In the genomic region with DNA sequence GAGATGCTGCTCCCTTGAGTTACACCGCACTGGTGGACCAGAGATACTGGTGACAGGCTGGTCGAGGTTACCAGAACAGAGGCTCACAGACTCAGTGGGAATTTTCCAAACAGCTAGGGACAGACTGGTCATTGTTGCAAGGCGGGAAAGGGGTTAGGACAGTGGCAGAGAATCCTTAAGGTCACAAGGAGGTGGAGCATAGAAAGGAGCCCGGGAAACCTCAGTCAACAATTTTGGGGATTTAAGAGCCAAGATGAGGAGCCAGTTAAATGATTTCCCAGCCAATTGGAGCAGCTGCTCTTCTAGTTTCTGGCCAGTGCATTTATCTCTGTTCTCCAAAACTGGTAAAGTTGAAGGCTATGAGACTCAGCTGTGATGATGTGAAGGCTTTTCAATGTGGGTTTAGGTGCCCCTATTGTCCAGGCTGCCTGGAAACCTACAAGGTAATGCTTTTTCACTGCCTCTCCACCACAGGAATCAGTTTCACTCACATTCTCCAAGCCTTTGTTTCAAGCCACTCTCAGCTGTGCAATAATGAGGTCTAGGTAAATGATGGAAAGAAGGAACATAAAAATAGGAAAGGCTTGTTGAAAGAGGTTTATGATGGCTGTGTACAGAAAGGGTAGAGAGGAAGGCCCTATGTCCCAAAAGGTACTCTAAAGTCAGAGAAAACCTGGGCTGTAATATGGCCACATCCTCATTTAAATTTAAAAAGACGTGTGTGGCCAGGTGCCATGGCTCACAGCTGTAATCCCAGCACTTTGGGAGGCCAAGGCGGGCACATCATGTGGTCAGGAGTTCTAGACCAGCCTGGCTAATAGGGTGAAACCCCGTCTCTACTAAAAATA, we compare ENCODE assay signal across 3 cellular contexts.
TF ChIP-seq lines count a peak whose summit lies in the region.

No MANE protein-coding gene starts in this region.

TF ChIP-seq in SK-N-SH, 30 proteins besides CTCF, POLR2A, EP300 and RAD21:
- no peak for TF ChIP-seq CHD2 (IDR thresholded peaks at IDR 0.05; ENCODE audit: low read length, partially characterized antibody)
- TF ChIP-seq RFX5 (IDR thresholded peaks at IDR 0.05; ENCODE audit: low read length) = no peak
- no peak for TF ChIP-seq ELF1 (IDR thresholded peaks at IDR 0.05)
- 0 out of 2 replicates have a peak, but pooled peaks have one; percentile 45 for TF ChIP-seq SIN3A (IDR thresholded peaks at IDR 0.05; ENCODE audit: borderline replicate concordance, low read depth, low read length)
- TF ChIP-seq MXI1 (IDR thresholded peaks at IDR 0.05; ENCODE audit: low read depth, low read length) = no peak
- no peak for TF ChIP-seq NRF1 (IDR thresholded peaks at IDR 0.05; ENCODE audit: low read depth, low read length)

TF ChIP-seq in SK-N-SH treated with all-trans-retinoic acid at 6 μM for 48 hours, 23 proteins besides CTCF, POLR2A, EP300 and RAD21:
- TF ChIP-seq BACH2 (CRISPR knock-in tag; IDR thresholded peaks at IDR 0.05; ENCODE audit: borderline replicate concordance) (no peak), ISL1 (CRISPR knock-in tag; IDR thresholded peaks at IDR 0.05) (no peak), ZNF8 (CRISPR knock-in tag; IDR thresholded peaks at IDR 0.05) (no peak), ZFP30 (CRISPR knock-in tag; IDR thresholded peaks at IDR 0.05) (no peak), ZFP3 (CRISPR knock-in tag; IDR thresholded peaks at IDR 0.05) (no peak), ZNF565 (CRISPR knock-in tag; conservative IDR thresholded peaks at IDR 0.05; ENCODE audit: low read depth) (no peak), ARNTL (CRISPR knock-in tag; IDR thresholded peaks at IDR 0.05; ENCODE audit: borderline replicate concordance, low read depth) (no peak), TOX (CRISPR knock-in tag; IDR thresholded peaks at IDR 0.05; ENCODE audit: borderline replicate concordance) (no peak), RARB (CRISPR knock-in tag; IDR thresholded peaks at IDR 0.05) (no peak), CSDC2 (CRISPR knock-in tag; IDR thresholded peaks at IDR 0.05) (no peak), ESRRG (CRISPR knock-in tag; IDR thresholded peaks at IDR 0.05) (no peak), SNAI2 (CRISPR knock-in tag; IDR thresholded peaks at IDR 0.05) (no peak), PPARA (CRISPR knock-in tag; IDR thresholded peaks at IDR 0.05; ENCODE audit: borderline replicate concordance) (no peak), ZNF70 (CRISPR knock-in tag; IDR thresholded peaks at IDR 0.05) (no peak), ZC3H10 (CRISPR knock-in tag; IDR thresholded peaks at IDR 0.05) (no peak)
- TF ChIP-seq, protein P1, sequence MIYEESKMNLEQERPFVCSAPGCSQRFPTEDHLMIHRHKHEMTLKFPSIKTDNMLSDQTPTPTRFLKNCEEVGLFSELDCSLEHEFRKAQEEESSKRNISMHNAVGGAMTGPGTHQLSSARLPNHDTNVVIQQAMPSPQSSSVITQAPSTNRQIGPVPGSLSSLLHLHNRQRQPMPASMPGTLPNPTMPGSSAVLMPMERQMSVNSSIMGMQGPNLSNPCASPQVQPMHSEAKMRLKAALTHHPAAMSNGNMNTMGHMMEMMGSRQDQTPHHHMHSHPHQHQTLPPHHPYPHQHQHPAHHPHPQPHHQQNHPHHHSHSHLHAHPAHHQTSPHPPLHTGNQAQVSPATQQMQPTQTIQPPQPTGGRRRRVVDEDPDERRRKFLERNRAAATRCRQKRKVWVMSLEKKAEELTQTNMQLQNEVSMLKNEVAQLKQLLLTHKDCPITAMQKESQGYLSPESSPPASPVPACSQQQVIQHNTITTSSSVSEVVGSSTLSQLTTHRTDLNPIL (CRISPR knock-in tag; IDR thresholded peaks at IDR 0.05; ENCODE audit: low read depth) = no peak
- TF ChIP-seq, protein P2, sequence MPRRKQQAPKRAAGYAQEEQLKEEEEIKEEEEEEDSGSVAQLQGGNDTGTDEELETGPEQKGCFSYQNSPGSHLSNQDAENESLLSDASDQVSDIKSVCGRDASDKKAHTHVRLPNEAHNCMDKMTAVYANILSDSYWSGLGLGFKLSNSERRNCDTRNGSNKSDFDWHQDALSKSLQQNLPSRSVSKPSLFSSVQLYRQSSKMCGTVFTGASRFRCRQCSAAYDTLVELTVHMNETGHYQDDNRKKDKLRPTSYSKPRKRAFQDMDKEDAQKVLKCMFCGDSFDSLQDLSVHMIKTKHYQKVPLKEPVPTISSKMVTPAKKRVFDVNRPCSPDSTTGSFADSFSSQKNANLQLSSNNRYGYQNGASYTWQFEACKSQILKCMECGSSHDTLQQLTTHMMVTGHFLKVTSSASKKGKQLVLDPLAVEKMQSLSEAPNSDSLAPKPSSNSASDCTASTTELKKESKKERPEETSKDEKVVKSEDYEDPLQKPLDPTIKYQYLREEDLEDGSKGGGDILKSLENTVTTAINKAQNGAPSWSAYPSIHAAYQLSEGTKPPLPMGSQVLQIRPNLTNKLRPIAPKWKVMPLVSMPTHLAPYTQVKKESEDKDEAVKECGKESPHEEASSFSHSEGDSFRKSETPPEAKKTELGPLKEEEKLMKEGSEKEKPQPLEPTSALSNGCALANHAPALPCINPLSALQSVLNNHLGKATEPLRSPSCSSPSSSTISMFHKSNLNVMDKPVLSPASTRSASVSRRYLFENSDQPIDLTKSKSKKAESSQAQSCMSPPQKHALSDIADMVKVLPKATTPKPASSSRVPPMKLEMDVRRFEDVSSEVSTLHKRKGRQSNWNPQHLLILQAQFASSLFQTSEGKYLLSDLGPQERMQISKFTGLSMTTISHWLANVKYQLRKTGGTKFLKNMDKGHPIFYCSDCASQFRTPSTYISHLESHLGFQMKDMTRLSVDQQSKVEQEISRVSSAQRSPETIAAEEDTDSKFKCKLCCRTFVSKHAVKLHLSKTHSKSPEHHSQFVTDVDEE (CRISPR knock-in tag; IDR thresholded peaks at IDR 0.05) = no peak
- TF ChIP-seq, protein P3, sequence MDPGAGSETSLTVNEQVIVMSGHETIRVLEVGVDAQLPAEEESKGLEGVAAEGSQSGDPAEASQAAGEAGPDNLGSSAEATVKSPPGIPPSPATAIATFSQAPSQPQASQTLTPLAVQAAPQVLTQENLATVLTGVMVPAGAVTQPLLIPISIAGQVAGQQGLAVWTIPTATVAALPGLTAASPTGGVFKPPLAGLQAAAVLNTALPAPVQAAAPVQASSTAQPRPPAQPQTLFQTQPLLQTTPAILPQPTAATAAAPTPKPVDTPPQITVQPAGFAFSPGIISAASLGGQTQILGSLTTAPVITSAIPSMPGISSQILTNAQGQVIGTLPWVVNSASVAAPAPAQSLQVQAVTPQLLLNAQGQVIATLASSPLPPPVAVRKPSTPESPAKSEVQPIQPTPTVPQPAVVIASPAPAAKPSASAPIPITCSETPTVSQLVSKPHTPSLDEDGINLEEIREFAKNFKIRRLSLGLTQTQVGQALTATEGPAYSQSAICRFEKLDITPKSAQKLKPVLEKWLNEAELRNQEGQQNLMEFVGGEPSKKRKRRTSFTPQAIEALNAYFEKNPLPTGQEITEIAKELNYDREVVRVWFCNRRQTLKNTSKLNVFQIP (CRISPR knock-in tag; IDR thresholded peaks at IDR 0.05; ENCODE audit: borderline replicate concordance, low read depth) = no peak

TF ChIP-seq in GM12878, 131 proteins besides CTCF, POLR2A, EP300 and RAD21:
- TF ChIP-seq WRNIP1 (IDR thresholded peaks at IDR 0.05; ENCODE audit: borderline replicate concordance, low read depth, low read length) (no peak), RB1 (IDR thresholded peaks at IDR 0.05; ENCODE audit: borderline replicate concordance) (no peak), ZNF207 (IDR thresholded peaks at IDR 0.05; ENCODE audit: borderline replicate concordance) (no peak), RBBP5 (conservative IDR thresholded peaks at IDR 0.05) (no peak), TBL1XR1 (IDR thresholded peaks at IDR 0.05; ENCODE audit: low read depth, low read length) (no peak), POLR2AphosphoS5 (IDR thresholded peaks at IDR 0.05; ENCODE audit: low read length) (peak; percentile 59), POLR2AphosphoS2 (IDR thresholded peaks at IDR 0.05; ENCODE audit: low read depth, low read length) (peak; percentile 24; the same call in 1 of the 2 replicates)
- TF ChIP-seq, protein P4, sequence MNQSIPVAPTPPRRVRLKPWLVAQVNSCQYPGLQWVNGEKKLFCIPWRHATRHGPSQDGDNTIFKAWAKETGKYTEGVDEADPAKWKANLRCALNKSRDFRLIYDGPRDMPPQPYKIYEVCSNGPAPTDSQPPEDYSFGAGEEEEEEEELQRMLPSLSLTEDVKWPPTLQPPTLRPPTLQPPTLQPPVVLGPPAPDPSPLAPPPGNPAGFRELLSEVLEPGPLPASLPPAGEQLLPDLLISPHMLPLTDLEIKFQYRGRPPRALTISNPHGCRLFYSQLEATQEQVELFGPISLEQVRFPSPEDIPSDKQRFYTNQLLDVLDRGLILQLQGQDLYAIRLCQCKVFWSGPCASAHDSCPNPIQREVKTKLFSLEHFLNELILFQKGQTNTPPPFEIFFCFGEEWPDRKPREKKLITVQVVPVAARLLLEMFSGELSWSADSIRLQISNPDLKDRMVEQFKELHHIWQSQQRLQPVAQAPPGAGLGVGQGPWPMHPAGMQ (IDR thresholded peaks at IDR 0.05; ENCODE audit: borderline replicate concordance) = no peak
TF ChIP-seq in GM12878: peak in this region for 2.
